Comparison of ENCODE assay signal across 1 cellular context in genomic region chr6:33288141-33288941, GRCh38.
TF ChIP-seq lines count a peak whose summit lies in the region.

No MANE protein-coding gene starts in this region.

TF ChIP-seq in GM12878, 131 proteins besides CTCF, POLR2A, EP300 and RAD21:
- TF ChIP-seq TCF7 (IDR thresholded peaks at IDR 0.05; ENCODE audit: borderline replicate concordance) (no peak), ZNF622 (IDR thresholded peaks at IDR 0.05) (no peak), SRF (IDR thresholded peaks at IDR 0.05; ENCODE audit: low read depth in 2 of 2, low read length in 2 of 2) (no peak), EED (IDR thresholded peaks at IDR 0.05; ENCODE audit: low read depth) (no peak), RELA (IDR thresholded peaks at IDR 0.05; ENCODE audit: borderline replicate concordance, partially characterized antibody) (no peak), CBFB (IDR thresholded peaks at IDR 0.05; ENCODE audit: low read depth) (no peak), LARP7 (IDR thresholded peaks at IDR 0.05) (no peak), NRF1 (conservative IDR thresholded peaks at IDR 0.05; ENCODE audit: low read depth, low read length) (no peak), FOS (IDR thresholded peaks at IDR 0.05; ENCODE audit: borderline replicate concordance, extremely low read depth, insufficient read length) (no peak)
- TF ChIP-seq, protein P1, sequence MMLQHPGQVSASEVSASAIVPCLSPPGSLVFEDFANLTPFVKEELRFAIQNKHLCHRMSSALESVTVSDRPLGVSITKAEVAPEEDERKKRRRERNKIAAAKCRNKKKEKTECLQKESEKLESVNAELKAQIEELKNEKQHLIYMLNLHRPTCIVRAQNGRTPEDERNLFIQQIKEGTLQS (IDR thresholded peaks at IDR 0.05; ENCODE audit: borderline replicate concordance, extremely low read depth, low read depth, low read length), result no peak
TF ChIP-seq in GM12878: peak in this region for 0.
